16 cellular contexts compared by ENCODE assay signal in the genomic region with DNA sequence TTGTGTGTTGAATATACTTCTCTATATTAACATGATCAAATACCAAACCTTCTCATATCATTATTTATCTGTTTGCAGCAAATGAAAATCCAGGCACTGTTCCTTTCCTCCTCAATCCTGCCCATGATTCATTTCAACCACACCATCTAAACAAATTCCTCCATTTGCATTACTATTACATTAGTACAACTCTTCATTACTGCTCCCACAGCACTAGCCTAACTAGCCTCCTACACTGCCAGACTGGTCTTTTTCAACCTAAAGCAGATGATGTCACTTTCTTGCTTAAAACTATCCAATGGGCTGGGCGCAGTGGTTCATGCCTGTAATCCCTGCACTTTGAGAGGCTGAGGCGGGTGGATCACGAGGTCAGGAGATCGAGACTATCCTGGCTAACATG.
"Had no signal": no experiment of that assay in that cellular context is flagged by ENCODE, and none has a peak within 500 bp of the region (broad histone marks: within the 10 kb centered on the region; RNA-seq: fewer than 3 reads in every experiment).

No MANE protein-coding gene starts in this region.

- H3K9me3 ChIP-seq: sigmoid colon, suprapubic skin, upper lobe of right lung had no signal

- H3K27me3 ChIP-seq: brain microvascular endothelial cell, sigmoid colon, suprapubic skin, upper lobe of right lung had no signal

- H3K36me3 ChIP-seq: brain microvascular endothelial cell, sigmoid colon, suprapubic skin, upper lobe of right lung had no signal

- DNase-seq: activated CD4-positive, alpha-beta T cell treated with anti-CD3 and anti-CD28 coated beads, Interleukin-2, amount 10 ng/mL, durations not matched to agents 7 days and 5 days; activated CD4-positive, CD25-positive, alpha-beta regulatory T cell; activated naive CD4-positive, alpha-beta T cell treated with anti-CD3 and anti-CD28 coated beads, Interleukin-2, amount 10 ng/mL, durations not matched to agents 7 days and 5 days; activated T-cell treated with anti-CD3 and anti-CD28 coated beads for 4 hours; amniotic stem cell; brain microvascular endothelial cell; dermis blood vessel endothelial cell; left ventricle myocardium superior; sigmoid colon; stimulated activated CD4-positive, alpha-beta T cell treated with anti-CD3 and anti-CD28 coated beads, Interleukin-2, amount 100 ng/mL, for 48 hours; stimulated activated naive CD4-positive, alpha-beta T cell treated with Interleukin-2 at 50 U/mL for 16 hours; T-helper 17 cell; upper lobe of right lung had no signal

- H3K27ac ChIP-seq: brain microvascular endothelial cell, sigmoid colon, suprapubic skin, upper lobe of right lung had no signal

- H3K4me1 ChIP-seq: sigmoid colon, suprapubic skin, upper lobe of right lung had no signal

- ATAC-seq: activated T-helper 17 cell treated with anti-CD3 and anti-CD28 coated beads, Interleukin-2, amount 50 U/mL, for 72 hours; esophagus mucosa; left ventricle myocardium superior; T-helper 17 cell; upper lobe of right lung had no signal

- H3K4me3 ChIP-seq: sigmoid colon, suprapubic skin, upper lobe of right lung had no signal
